In genomic region chr20:62143976-62144825, GRCh38 we compare ENCODE assay signal across 9 cellular contexts. TPM values are rescaled to one million over a fixed set of nuclear protein-coding genes. Genes with fewer than 3 reads are reported as not detected.
DNase-seq lines count a peak whose midpoint lies in the region; ATAC-seq, FAIRE-seq and TF ChIP-seq lines count a peak whose summit lies in the region.
"Had no signal": no experiment of that assay in that cellular context is flagged by ENCODE, and none has a peak within 500 bp of the region (broad histone marks: within the 10 kb centered on the region; RNA-seq: fewer than 3 reads in every experiment).

No MANE protein-coding gene starts in this region.

- H3K27ac Mint-ChIP-seq in CD4-positive, alpha-beta T cell: peak overlapping the region; percentile 86
- H3K27ac Mint-ChIP-seq in T-helper 1 cell treated with Interleukin-12 subunit alpha and Interleukin-12 subunit beta and Interleukin-4 antibody, amounts not matched to agents 30 μg/mL and 1 μg/mL, for 36 hours: peak overlapping the region; percentile 81
- H3K27ac Mint-ChIP-seq in brain: peak overlapping the region; percentile 88 to 96 (median 94)

- peak in 8 of 10 experiments; percentile 15 to 56 (median 38) for DNase-seq in CD4-positive, alpha-beta T cell
- peak; percentile 35 for DNase-seq in HT1080 (ENCODE audit: low read depth)
- peak; percentile 72 for DNase-seq in iPS-NIHi11 (ENCODE audit: low spot score)
- DNase-seq in small intestine: peak; percentile 51
- DNase-seq in amniotic stem cell (lab: John Stamatoyannopoulos, UW): no peak

- peak overlapping the region; percentile 87 for H3K4me3 Mint-ChIP-seq in CD4-positive, alpha-beta T cell
- H3K4me3 Mint-ChIP-seq in T-helper 1 cell treated with Interleukin-12 subunit alpha and Interleukin-12 subunit beta and Interleukin-4 antibody, amounts not matched to agents 30 μg/mL and 1 μg/mL, for 36 hours: peak overlapping the region; percentile 76
- peak overlapping the region; percentile 91 to 94 (median 92) for H3K4me3 Mint-ChIP-seq in brain

- H3K36me3 Mint-ChIP-seq in CD4-positive, alpha-beta T cell (ENCODE audit: low read depth): peaks cover 40% of the 10 kb centered on the region
- H3K36me3 Mint-ChIP-seq in T-helper 1 cell treated with Interleukin-12 subunit alpha and Interleukin-12 subunit beta and Interleukin-4 antibody, amounts not matched to agents 30 μg/mL and 1 μg/mL, for 36 hours (ENCODE audit: low read depth): peaks cover 24% of the 10 kb centered on the region
- H3K36me3 Mint-ChIP-seq in brain: peaks cover 35% of the 10 kb centered on the region

- no peaks in the 10 kb centered on the region for H3K27me3 ChIP-seq in CD4-positive, alpha-beta T cell (ENCODE audit: control insufficient read depth, insufficient read depth, low read length)
- H3K27me3 ChIP-seq in small intestine (ENCODE audit: control insufficient read depth in 2 of 2, insufficient read depth in 2 of 2, low read length in 2 of 2): no peaks in the 10 kb centered on the region

- peaks cover 4 to 11% of the 10 kb centered on the region in 2 donors for H3K4me1 ChIP-seq in small intestine (ENCODE audit: control insufficient read depth in 2 of 2, insufficient read depth in 1 of 2, low read depth in 1 of 2, low read length in 1 of 2)

- CTCF ChIA-PET in CD4-positive, alpha-beta T cell (lab: Charles Lee): interaction anchor here (1.7 kb wide), 1 partner anchor 12 kb away, joined by 6 read pairs; no protein-coding TSS in a partner anchor

- POLR2A ChIA-PET in CD4-positive, alpha-beta T cell (lab: Charles Lee): interaction anchor here (0.6 to 6.5 kb wide), 7 partner anchors 11 to 133 kb away, joined by 3 to 78 read pairs (median 3); partner anchors contain the start of genes LSM14B and TAF4

- ATAC-seq in CD4-positive, alpha-beta T cell (ENCODE audit: poor library complexity): peak; percentile 28
- ATAC-seq in GM19395 (IDR thresholded peaks at IDR 0.05; ENCODE audit: unreplicated experiment): peak; percentile 37

- peak overlapping the region; percentile 83 to 98 for H3K4me3 ChIP-seq in small intestine (ENCODE audit: low read depth in 1 of 2, low read length in 2 of 2)

- no peak for TF ChIP-seq CTCF in CD4-positive, alpha-beta T cell (IDR thresholded peaks at IDR 0.05)
- no peak for TF ChIP-seq CTCF in brain (conservative IDR thresholded peaks at IDR 0.05)

- FAIRE-seq in small intestine (lab: Jason Lieb, UNC): no peak
- FAIRE-seq: TTC549 had no signal

- no peaks in the 10 kb centered on the region for H3K9me3 Mint-ChIP-seq in CD4-positive, alpha-beta T cell
- no peaks in the 10 kb centered on the region for H3K9me3 Mint-ChIP-seq in T-helper 1 cell treated with Interleukin-12 subunit alpha and Interleukin-12 subunit beta and Interleukin-4 antibody, amounts not matched to agents 30 μg/mL and 1 μg/mL, for 36 hours
- H3K9me3 Mint-ChIP-seq in brain: peaks cover 0 to 5% (median 0%) of the 10 kb centered on the region in 5 experiments

- intact Hi-C loops in CD4-positive, alpha-beta T cell (cut with DNase I, micrococcal nuclease): loop anchor here (1.0 to 5.0 kb wide), 4 partner anchors 38 to 243 kb away; partner anchors contain the start of genes MTG2 (in 1 of the 2) and RPS21 (in 1 of the 2)

- H3K27me3 Mint-ChIP-seq in CD4-positive, alpha-beta T cell: no peaks in the 10 kb centered on the region
- no peaks in the 10 kb centered on the region for H3K27me3 Mint-ChIP-seq in T-helper 1 cell treated with Interleukin-12 subunit alpha and Interleukin-12 subunit beta and Interleukin-4 antibody, amounts not matched to agents 30 μg/mL and 1 μg/mL, for 36 hours (ENCODE audit: low read depth)
- H3K27me3 Mint-ChIP-seq in brain: peaks cover 5% of the 10 kb centered on the region

- H3K36me3 ChIP-seq in small intestine (ENCODE audit: control insufficient read depth in 2 of 2, insufficient read depth in 2 of 2, low read length in 2 of 2): peaks cover under 1 to 5% of the 10 kb centered on the region in 2 donors

- peaks cover 51% of the 10 kb centered on the region for H3K4me1 Mint-ChIP-seq in CD4-positive, alpha-beta T cell (ENCODE audit: low read depth)
- peaks cover 35% of the 10 kb centered on the region for H3K4me1 Mint-ChIP-seq in T-helper 1 cell treated with Interleukin-12 subunit alpha and Interleukin-12 subunit beta and Interleukin-4 antibody, amounts not matched to agents 30 μg/mL and 1 μg/mL, for 36 hours (ENCODE audit: low read depth)
- H3K4me1 Mint-ChIP-seq in brain: peaks cover 53% of the 10 kb centered on the region

- H3K27ac ChIP-seq in CD4-positive, alpha-beta T cell (ENCODE audit: low read depth, low read length): no peak overlapping the region
- H3K27ac ChIP-seq in small intestine (ENCODE audit: low read depth in 1 of 2, low read length in 1 of 2): peak overlapping the region; percentile 16 to 95

- no peaks in the 10 kb centered on the region for H3K9me3 ChIP-seq in CD4-positive, alpha-beta T cell (ENCODE audit: control insufficient read depth, low read length)
- H3K9me3 ChIP-seq in small intestine (ENCODE audit: control insufficient read depth, low read depth): no peaks in the 10 kb centered on the region

- 0 to 1% (median 1%) methylated on average over 68 to 100 of the region's 100 CpGs for WGBS in small intestine, 3 donors

RNA-seq across cellular contexts. Expression of gene SS18L1, which starts 0.6 kb away (rescaled TPM):
- 10 to 100 TPM; 12.8 to 13.4 TPM for total RNA-seq in CD4-positive, alpha-beta T cell
- 12.8 and 13.0 TPM in 2 replicates for total RNA-seq in HT1080 (2014; rRNA removed; shearing (Covaris generic))
- polyA plus RNA-seq in HT1080 (2015; cell fraction: cytosol; rRNA removed): 8.4 TPM in 2 replicates
- 32.9 and 40.8 TPM in 2 replicates for polyA plus RNA-seq in HT1080 (2015; cell fraction: nucleus; rRNA removed)
- 39.8 TPM for polyA plus RNA-seq in brain (ENCODE audit: insufficient read depth, low read depth, low replicate concordance)
- 10 to 100 TPM in 1 of 3 donors, 1 to 10 TPM in 2; 7.5 to 13.0 (median 9.7) TPM for polyA plus RNA-seq in small intestine

RNA-seq across cellular contexts. Expression of gene PSMA7, which starts 1.0 kb away (rescaled TPM):
- 100 to 1,000 TPM; 150 to 158 TPM for total RNA-seq in CD4-positive, alpha-beta T cell
- total RNA-seq in HT1080 (2014; rRNA removed; shearing (Covaris generic)): 550 and 564 TPM in 2 replicates
- 531 and 546 TPM in 2 replicates for polyA plus RNA-seq in HT1080 (2015; cell fraction: cytosol; rRNA removed)
- 240 and 258 TPM in 2 replicates for polyA plus RNA-seq in HT1080 (2015; cell fraction: nucleus; rRNA removed)
- polyA plus RNA-seq in brain (ENCODE audit: insufficient read depth, low read depth, low replicate concordance): 404 TPM
- 100 to 1,000 TPM; 307 to 378 (median 313) TPM for polyA plus RNA-seq in small intestine

RNA-seq across cellular contexts. Expression of gene LSM14B, which starts 21.9 kb away (rescaled TPM):
- total RNA-seq in CD4-positive, alpha-beta T cell: 10 to 100 TPM; 34.5 to 35.7 TPM
- 35.6 and 39.7 TPM in 2 replicates for total RNA-seq in HT1080 (2014; rRNA removed; shearing (Covaris generic))
- 44.0 and 47.2 TPM in 2 replicates for polyA plus RNA-seq in HT1080 (2015; cell fraction: cytosol; rRNA removed)
- 38.6 and 40.0 TPM in 2 replicates for polyA plus RNA-seq in HT1080 (2015; cell fraction: nucleus; rRNA removed)
- polyA plus RNA-seq in brain (ENCODE audit: insufficient read depth, low read depth, low replicate concordance): 171 TPM
- 10 to 100 TPM; 11.9 to 23.3 (median 13.0) TPM for polyA plus RNA-seq in small intestine

RNA-seq across cellular contexts. Expression of gene MTG2, which starts 38.6 kb away (rescaled TPM):
- total RNA-seq in CD4-positive, alpha-beta T cell: 1 to 10 TPM; 9.5 to 9.9 TPM
- total RNA-seq in HT1080 (2014; rRNA removed; shearing (Covaris generic)): 36.8 and 39.1 TPM in 2 replicates
- polyA plus RNA-seq in HT1080 (2015; cell fraction: cytosol; rRNA removed): 31.2 and 32.9 TPM in 2 replicates
- polyA plus RNA-seq in HT1080 (2015; cell fraction: nucleus; rRNA removed): 42.8 and 53.4 TPM in 2 replicates
- polyA plus RNA-seq in brain (ENCODE audit: insufficient read depth, low read depth, low replicate concordance): 47.9 TPM
- polyA plus RNA-seq in small intestine: 10 to 100 TPM; 24.9 to 39.4 (median 34.4) TPM
